In genomic region chr20:17646901-17647301, GRCh38 we compare ENCODE assay signal across 1 cellular context.
TF ChIP-seq lines count a peak whose summit lies in the region.

No MANE protein-coding gene starts in this region.

TF ChIP-seq in SK-N-SH, 30 proteins besides CTCF, POLR2A, EP300 and RAD21 (continued from another document):
- TF ChIP-seq REST (IDR thresholded peaks at IDR 0.05; ENCODE audit: low read depth, low read length), result no peak
- TF ChIP-seq MEF2A (IDR thresholded peaks at IDR 0.05; ENCODE audit: borderline replicate concordance, low read depth), result no peak
- TF ChIP-seq CHD2 (IDR thresholded peaks at IDR 0.05; ENCODE audit: low read length, partially characterized antibody), result no peak
